In genomic region chr22:25110846-25111578, GRCh38 we compare ENCODE assay signal across 1 cellular context.
TF ChIP-seq lines count a peak whose summit lies in the region.

No MANE protein-coding gene starts in this region.

TF ChIP-seq in HepG2, 621 proteins besides CTCF, POLR2A, EP300 and RAD21 (continued from another document and continues in another):
- TF ChIP-seq NFAT5 (CRISPR knock-in tag; IDR thresholded peaks at IDR 0.05) (no peak), DNMT1 (CRISPR knock-in tag; IDR thresholded peaks at IDR 0.05) (no peak), RARG (CRISPR knock-in tag; IDR thresholded peaks at IDR 0.05; ENCODE audit: low read depth) (no peak), ZFP90 (CRISPR knock-in tag; IDR thresholded peaks at IDR 0.05; ENCODE audit: borderline replicate concordance) (no peak), TBP (CRISPR knock-in tag; IDR thresholded peaks at IDR 0.05) (no peak), ESRRA (CRISPR knock-in tag; IDR thresholded peaks at IDR 0.05; ENCODE audit: low read depth) (no peak), ZNF780A (CRISPR knock-in tag; IDR thresholded peaks at IDR 0.05) (no peak), ZNF10 (CRISPR knock-in tag; IDR thresholded peaks at IDR 0.05; ENCODE audit: borderline replicate concordance, low read depth) (no peak), RARA (CRISPR knock-in tag; IDR thresholded peaks at IDR 0.05) (no peak), ARID4A (CRISPR knock-in tag; IDR thresholded peaks at IDR 0.05; ENCODE audit: borderline replicate concordance) (peak; percentile 67; the same call in 1 of the 2 replicates), HNF1A (IDR thresholded peaks at IDR 0.05; ENCODE audit: low read depth) (0 out of 2 replicates have a peak, but pooled peaks have one; percentile 5), HNF1A (CRISPR knock-in tag; IDR thresholded peaks at IDR 0.05; ENCODE audit: borderline replicate concordance) (peak; percentile 26; the same call in 1 of the 2 replicates), ZFP91 (CRISPR knock-in tag; IDR thresholded peaks at IDR 0.05; ENCODE audit: borderline replicate concordance) (peak; percentile 67; the same call in 1 of the 2 replicates), ZNF136 (CRISPR knock-in tag; IDR thresholded peaks at IDR 0.05; ENCODE audit: low read depth) (no peak), HES4 (CRISPR knock-in tag; IDR thresholded peaks at IDR 0.05; ENCODE audit: borderline replicate concordance) (0 out of 2 replicates have a peak, but pooled peaks have one; percentile 43), MXD4 (CRISPR knock-in tag; IDR thresholded peaks at IDR 0.05) (peak; percentile 38; the same call in 1 of the 2 replicates), SOX13 (IDR thresholded peaks at IDR 0.05) (no peak), SOX13 (CRISPR knock-in tag; conservative IDR thresholded peaks at IDR 0.05 in 1 of 2, IDR thresholded peaks at IDR 0.05 in 1 of 2) (peak in 1 of 2 experiments; percentile 18; a peak in 1 of 4 replicates), SMAD3 (CRISPR knock-in tag; IDR thresholded peaks at IDR 0.05) (no peak)
- TF ChIP-seq, protein P1, sequence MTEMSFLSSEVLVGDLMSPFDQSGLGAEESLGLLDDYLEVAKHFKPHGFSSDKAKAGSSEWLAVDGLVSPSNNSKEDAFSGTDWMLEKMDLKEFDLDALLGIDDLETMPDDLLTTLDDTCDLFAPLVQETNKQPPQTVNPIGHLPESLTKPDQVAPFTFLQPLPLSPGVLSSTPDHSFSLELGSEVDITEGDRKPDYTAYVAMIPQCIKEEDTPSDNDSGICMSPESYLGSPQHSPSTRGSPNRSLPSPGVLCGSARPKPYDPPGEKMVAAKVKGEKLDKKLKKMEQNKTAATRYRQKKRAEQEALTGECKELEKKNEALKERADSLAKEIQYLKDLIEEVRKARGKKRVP (CRISPR knock-in tag; IDR thresholded peaks at IDR 0.05): peak in 1 of 2 experiments; percentile 62; a peak in 1 of 4 replicates
- TF ChIP-seq, protein P2, sequence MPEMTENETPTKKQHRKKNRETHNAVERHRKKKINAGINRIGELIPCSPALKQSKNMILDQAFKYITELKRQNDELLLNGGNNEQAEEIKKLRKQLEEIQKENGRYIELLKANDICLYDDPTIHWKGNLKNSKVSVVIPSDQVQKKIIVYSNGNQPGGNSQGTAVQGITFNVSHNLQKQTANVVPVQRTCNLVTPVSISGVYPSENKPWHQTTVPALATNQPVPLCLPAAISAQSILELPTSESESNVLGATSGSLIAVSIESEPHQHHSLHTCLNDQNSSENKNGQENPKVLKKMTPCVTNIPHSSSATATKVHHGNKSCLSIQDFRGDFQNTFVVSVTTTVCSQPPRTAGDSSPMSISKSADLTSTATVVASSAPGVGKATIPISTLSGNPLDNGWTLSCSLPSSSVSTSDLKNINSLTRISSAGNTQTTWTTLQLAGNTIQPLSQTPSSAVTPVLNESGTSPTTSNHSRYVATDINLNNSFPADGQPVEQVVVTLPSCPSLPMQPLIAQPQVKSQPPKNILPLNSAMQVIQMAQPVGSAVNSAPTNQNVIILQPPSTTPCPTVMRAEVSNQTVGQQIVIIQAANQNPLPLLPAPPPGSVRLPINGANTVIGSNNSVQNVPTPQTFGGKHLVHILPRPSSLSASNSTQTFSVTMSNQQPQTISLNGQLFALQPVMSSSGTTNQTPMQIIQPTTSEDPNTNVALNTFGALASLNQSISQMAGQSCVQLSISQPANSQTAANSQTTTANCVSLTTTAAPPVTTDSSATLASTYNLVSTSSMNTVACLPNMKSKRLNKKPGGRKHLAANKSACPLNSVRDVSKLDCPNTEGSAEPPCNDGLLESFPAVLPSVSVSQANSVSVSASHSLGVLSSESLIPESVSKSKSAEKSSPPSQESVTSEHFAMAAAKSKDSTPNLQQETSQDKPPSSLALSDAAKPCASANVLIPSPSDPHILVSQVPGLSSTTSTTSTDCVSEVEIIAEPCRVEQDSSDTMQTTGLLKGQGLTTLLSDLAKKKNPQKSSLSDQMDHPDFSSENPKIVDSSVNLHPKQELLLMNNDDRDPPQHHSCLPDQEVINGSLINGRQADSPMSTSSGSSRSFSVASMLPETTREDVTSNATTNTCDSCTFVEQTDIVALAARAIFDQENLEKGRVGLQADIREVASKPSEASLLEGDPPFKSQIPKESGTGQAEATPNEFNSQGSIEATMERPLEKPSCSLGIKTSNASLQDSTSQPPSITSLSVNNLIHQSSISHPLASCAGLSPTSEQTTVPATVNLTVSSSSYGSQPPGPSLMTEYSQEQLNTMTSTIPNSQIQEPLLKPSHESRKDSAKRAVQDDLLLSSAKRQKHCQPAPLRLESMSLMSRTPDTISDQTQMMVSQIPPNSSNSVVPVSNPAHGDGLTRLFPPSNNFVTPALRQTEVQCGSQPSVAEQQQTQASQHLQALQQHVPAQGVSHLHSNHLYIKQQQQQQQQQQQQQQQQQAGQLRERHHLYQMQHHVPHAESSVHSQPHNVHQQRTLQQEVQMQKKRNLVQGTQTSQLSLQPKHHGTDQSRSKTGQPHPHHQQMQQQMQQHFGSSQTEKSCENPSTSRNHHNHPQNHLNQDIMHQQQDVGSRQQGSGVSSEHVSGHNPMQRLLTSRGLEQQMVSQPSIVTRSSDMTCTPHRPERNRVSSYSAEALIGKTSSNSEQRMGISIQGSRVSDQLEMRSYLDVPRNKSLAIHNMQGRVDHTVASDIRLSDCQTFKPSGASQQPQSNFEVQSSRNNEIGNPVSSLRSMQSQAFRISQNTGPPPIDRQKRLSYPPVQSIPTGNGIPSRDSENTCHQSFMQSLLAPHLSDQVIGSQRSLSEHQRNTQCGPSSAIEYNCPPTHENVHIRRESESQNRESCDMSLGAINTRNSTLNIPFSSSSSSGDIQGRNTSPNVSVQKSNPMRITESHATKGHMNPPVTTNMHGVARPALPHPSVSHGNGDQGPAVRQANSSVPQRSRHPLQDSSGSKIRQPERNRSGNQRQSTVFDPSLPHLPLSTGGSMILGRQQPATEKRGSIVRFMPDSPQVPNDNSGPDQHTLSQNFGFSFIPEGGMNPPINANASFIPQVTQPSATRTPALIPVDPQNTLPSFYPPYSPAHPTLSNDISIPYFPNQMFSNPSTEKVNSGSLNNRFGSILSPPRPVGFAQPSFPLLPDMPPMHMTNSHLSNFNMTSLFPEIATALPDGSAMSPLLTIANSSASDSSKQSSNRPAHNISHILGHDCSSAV (CRISPR knock-in tag; IDR thresholded peaks at IDR 0.05; ENCODE audit: borderline replicate concordance): no peak
